In genomic region chr12:57840701-57841100, GRCh38 we compare ENCODE assay signal across 8 cellular contexts. TPM values are rescaled to one million over a fixed set of nuclear protein-coding genes. Genes with fewer than 3 reads are reported as not detected.
DNase-seq lines count a peak whose midpoint lies in the region; ATAC-seq and TF ChIP-seq lines count a peak whose summit lies in the region.

No MANE protein-coding gene starts in this region.

- no peak overlapping the region for H3K9ac ChIP-seq in parathyroid adenoma

- no peaks in the 10 kb centered on the region for H3K27me3 ChIP-seq in parathyroid adenoma (ENCODE audit: control insufficient read depth, insufficient read depth, low read length)

- peak overlapping the region; percentile 34 for H3K27ac Mint-ChIP-seq in chondrocyte (ENCODE audit: unreplicated experiment)

- no peak overlapping the region for H3K4me2 ChIP-seq in parathyroid adenoma (ENCODE audit: low read length)

- H3K4me1 Mint-ChIP-seq in chondrocyte (ENCODE audit: low read depth) = peaks cover 88% of the 10 kb centered on the region

- ATAC-seq in GM18519 (IDR thresholded peaks at IDR 0.05; ENCODE audit: low FRiP score, unreplicated experiment) = no peak
- no peak for ATAC-seq in HG02678 (IDR thresholded peaks at IDR 0.05; ENCODE audit: unreplicated experiment)

- peaks cover 67% of the 10 kb centered on the region for H3K4me1 ChIP-seq in parathyroid adenoma

- H3K36me3 Mint-ChIP-seq in chondrocyte (ENCODE audit: low read depth) = no peaks in the 10 kb centered on the region

- no peaks in the 10 kb centered on the region for H3K9me3 ChIP-seq in parathyroid adenoma (ENCODE audit: control insufficient read depth, low read length)

- H3K9me3 Mint-ChIP-seq in chondrocyte (ENCODE audit: low read depth) = no peaks in the 10 kb centered on the region

- no peak overlapping the region for H2AFZ ChIP-seq in parathyroid adenoma

- TF ChIP-seq CTCF in chondrocyte (IDR thresholded peaks at IDR 0.05) = no peak
- TF ChIP-seq CTCF in parathyroid adenoma (IDR thresholded peaks at IDR 0.05) = no peak

- H3K27me3 Mint-ChIP-seq in chondrocyte (ENCODE audit: low read depth) = no peaks in the 10 kb centered on the region

- DNase-seq in EH (ENCODE audit: low read depth) (peak; percentile 30), NCI-H2196 (lab: John Stamatoyannopoulos, UW; ENCODE audit: unreplicated experiment) (peak; percentile 70), chondrocyte (ENCODE audit: low spot score) (no peak), NOMO-1 (lab: John Stamatoyannopoulos, UW; ENCODE audit: unreplicated experiment in 2 of 2) (no peak), activated gamma-delta T cell (lab: John Stamatoyannopoulos, UW) (no peak)

- no peak overlapping the region for H3K4me3 ChIP-seq in parathyroid adenoma (ENCODE audit: low read depth, low read length)

- peak overlapping the region; percentile 12 for H3K27ac ChIP-seq in parathyroid adenoma

- H3K36me3 ChIP-seq in parathyroid adenoma (ENCODE audit: control insufficient read depth, insufficient read depth, low read length) = no peaks in the 10 kb centered on the region

- no peak overlapping the region for H3K4me3 Mint-ChIP-seq in chondrocyte (ENCODE audit: unreplicated experiment)

- H3K79me2 ChIP-seq in parathyroid adenoma = peaks cover 88% of the 10 kb centered on the region

RNA-seq across cellular contexts. Expression of gene CTDSP2, which starts 5.8 kb away (rescaled TPM):
- total RNA-seq in chondrocyte = 113 to 124 TPM (median 123 TPM) in 3 replicates

RNA-seq across cellular contexts. Expression of gene AVIL, which starts 22.2 kb away (rescaled TPM):
- 4.8 to 6.0 TPM (median 5.6 TPM) in 3 replicates for total RNA-seq in chondrocyte

RNA-seq across cellular contexts. Expression of gene TSFM, which starts 58.1 kb away (rescaled TPM):
- total RNA-seq in chondrocyte = 17.8 to 21.3 TPM (median 19.9 TPM) in 3 replicates

Comparison
In these comparisons a context has a peak if more than half of its experiments do, and no peak if none do; other contexts are left out.
1. DNase-seq: peak in EH (single experiment) and NCI-H2196 (single experiment); none in chondrocyte (single experiment), NOMO-1 (0 of 2) and activated gamma-delta T cell (single experiment).